19 cellular contexts compared by ENCODE assay signal in genomic region chr10:8428654-8429053, GRCh38.
A peak's percentile ranks its signal among the peaks of the same experiment; 100 is the strongest.
DNase-seq lines count a peak whose midpoint lies in the region; ATAC-seq and TF ChIP-seq lines count a peak whose summit lies in the region.
"Had no signal": no experiment of that assay in that cellular context is flagged by ENCODE, and none has a peak within 500 bp of the region (broad histone marks: within the 10 kb centered on the region; RNA-seq: fewer than 3 reads in every experiment).

No MANE protein-coding gene starts in this region.

- WGBS in iPS DF 6.9 (ENCODE audit: insufficient coverage, insufficient read length), result no CpG with 5 or more reads among the region's 4 CpGs

- H3K27ac Mint-ChIP-seq in GM23338, result peak overlapping the region; percentile 72; the same call in 1 of the 2 replicates
- H3K27ac Mint-ChIP-seq in WTC11, result no peak overlapping the region
- H3K27ac Mint-ChIP-seq: CD14-positive monocyte; CD4-positive, alpha-beta memory T cell; IgD-negative memory B cell had no signal

- H3K9me3 ChIP-seq in iPS DF 6.9 (ENCODE audit: control insufficient read depth, insufficient read depth, low read length), result no peaks in the 10 kb centered on the region
- H3K9me3 ChIP-seq in osteoblast (ENCODE audit: low read depth, low read length), result peaks cover 4% of the 10 kb centered on the region
- H3K9me3 ChIP-seq in breast epithelium, result no peaks in the 10 kb centered on the region
- H3K9me3 ChIP-seq: BLaER1, HAP-1 had no signal

- H3K27me3 ChIP-seq in GM23338 (ENCODE audit: insufficient read depth), result no peaks in the 10 kb centered on the region
- H3K27me3 ChIP-seq in iPS DF 6.9 (ENCODE audit: control insufficient read depth, insufficient read depth, low read length), result no peaks in the 10 kb centered on the region
- H3K27me3 ChIP-seq in osteoblast (ENCODE audit: insufficient read depth, low read length), result no peaks in the 10 kb centered on the region
- no peaks in the 10 kb centered on the region for H3K27me3 ChIP-seq in breast epithelium
- H3K27me3 ChIP-seq: BLaER1 had no signal

- ATAC-seq in GM23338 (peak; percentile 95), WTC11 (peak; percentile 91), HG03439 (IDR thresholded peaks at IDR 0.05; ENCODE audit: unreplicated experiment) (no peak)
- ATAC-seq: HepG2 had no signal

- intact Hi-C loops in breast epithelium (cut with DNase I; ENCODE audit: low total_unique reads), result no loop called here

- H3K79me2 ChIP-seq in GM23338 (replicated peaks; ENCODE audit: insufficient read depth) (no peaks in the 10 kb centered on the region), osteoblast (ENCODE audit: insufficient read depth, low read length) (no peaks in the 10 kb centered on the region)

- H3K9me2 ChIP-seq in GM23338 (ENCODE audit: insufficient read depth), result no peaks in the 10 kb centered on the region

- H3K4me2 ChIP-seq in GM23338 (no peak overlapping the region), osteoblast (ENCODE audit: insufficient read depth, low read length) (no peak overlapping the region)
- H3K4me2 ChIP-seq: BLaER1 had no signal

- H3K36me3 ChIP-seq in GM23338 (ENCODE audit: insufficient read depth) (no peaks in the 10 kb centered on the region), iPS DF 6.9 (ENCODE audit: control insufficient read depth, insufficient read depth, low read length) (no peaks in the 10 kb centered on the region), osteoblast (ENCODE audit: insufficient read depth, low read length) (no peaks in the 10 kb centered on the region), breast epithelium (no peaks in the 10 kb centered on the region)
- H3K36me3 ChIP-seq: BLaER1, HAP-1 had no signal

- H3K27me3 Mint-ChIP-seq in GM23338 (ENCODE audit: insufficient read depth, low read depth, poor library complexity) (no peaks in the 10 kb centered on the region), WTC11 (ENCODE audit: low read depth) (no peaks in the 10 kb centered on the region; the same call in 1 of the 2 replicates)
- H3K27me3 Mint-ChIP-seq: CD4-positive, alpha-beta memory T cell; IgD-negative memory B cell had no signal

- no peaks in the 10 kb centered on the region for H4K20me1 ChIP-seq in GM23338 (replicated peaks; ENCODE audit: insufficient read depth)
- no peaks in the 10 kb centered on the region for H4K20me1 ChIP-seq in osteoblast (ENCODE audit: insufficient read depth, low read length)
- H4K20me1 ChIP-seq: BLaER1 had no signal

- H3K36me3 Mint-ChIP-seq in GM23338 (ENCODE audit: low read depth), result no peaks in the 10 kb centered on the region
- no peaks in the 10 kb centered on the region for H3K36me3 Mint-ChIP-seq in WTC11
- H3K36me3 Mint-ChIP-seq: CD14-positive monocyte; CD4-positive, alpha-beta memory T cell; IgD-negative memory B cell had no signal

- TF ChIP-seq POLR2A in breast epithelium (IDR thresholded peaks at IDR 0.05), result no peak

- H3K4me3 ChIP-seq in GM23338, result no peak overlapping the region
- H3K4me3 ChIP-seq in iPS DF 6.9 (ENCODE audit: low read length), result no peak overlapping the region
- H3K4me3 ChIP-seq in osteoblast (ENCODE audit: insufficient read depth, low read length), result no peak overlapping the region
- no peak overlapping the region for H3K4me3 ChIP-seq in breast epithelium
- H3K4me3 ChIP-seq: BLaER1, GM23248, HAP-1 had no signal

- DNase-seq in GM23338 (ENCODE audit: low spot score) (peak; percentile 59), WTC11 (ENCODE audit: low spot score) (peak; percentile 60), iPS DF 6.9 (ENCODE audit: low read depth, low spot score) (peak; percentile 31), osteoblast (ENCODE audit: insufficient read length, low spot score, missing footprints) (peak; percentile 13), breast epithelium (ENCODE audit: low spot score in 2 of 2) (no peak), NCI-H446 treated with DMSO at 0.1 percent for 48 hours (lab: John Stamatoyannopoulos, UW) (no peak)
- DNase-seq: 8988T; CD4-positive, alpha-beta memory T cell; DMS153; DMS79; GF-D8; GM23248; KBM-7 had no signal

- H3K4me1 ChIP-seq in GM23338 (ENCODE audit: insufficient read depth) (0 out of 2 replicates have a peak, but pooled peaks cover 8% of the 10 kb centered on the region), iPS DF 6.9 (ENCODE audit: control insufficient read depth, insufficient read depth, low read length) (no peaks in the 10 kb centered on the region; the same call in 1 of the 2 replicates), osteoblast (ENCODE audit: insufficient read depth, low read length) (no peaks in the 10 kb centered on the region), breast epithelium (no peaks in the 10 kb centered on the region)
- H3K4me1 ChIP-seq: HAP-1 had no signal

- no peak for TF ChIP-seq CTCF in GM23338 (conservative IDR thresholded peaks at IDR 0.05; ENCODE audit: low read depth in 2 of 2)
- no peak for TF ChIP-seq CTCF in WTC11 (IDR thresholded peaks at IDR 0.05)
- TF ChIP-seq CTCF in osteoblast (IDR thresholded peaks at IDR 0.05; ENCODE audit: extremely low read depth, low read depth, low read length), result no peak
- TF ChIP-seq CTCF in breast epithelium (IDR thresholded peaks at IDR 0.05), result no peak

- no peak overlapping the region for H3K27ac ChIP-seq in GM23338 (ENCODE audit: low read depth)
- H3K27ac ChIP-seq in iPS DF 6.9 (ENCODE audit: low read length), result no peak overlapping the region
- no peak overlapping the region for H3K27ac ChIP-seq in osteoblast (ENCODE audit: low read depth, low read length)
- H3K27ac ChIP-seq in breast epithelium, result no peak overlapping the region
- H3K27ac ChIP-seq: BLaER1, GM23248 had no signal

- H3F3A ChIP-seq in GM23338 (replicated peaks; ENCODE audit: low read depth), result no peaks in the 10 kb centered on the region

- POLR2A ChIA-PET in WTC11 (lab: Charles Lee), result no interaction called here

- H3K4me1 Mint-ChIP-seq in GM23338 (peaks cover 13% of the 10 kb centered on the region; the same call in 2 of the 3 replicates), WTC11 (peaks cover 20% of the 10 kb centered on the region)
- H3K4me1 Mint-ChIP-seq: CD14-positive monocyte had no signal

- H3K4me3 Mint-ChIP-seq in GM23338, result no peak overlapping the region
- no peak overlapping the region for H3K4me3 Mint-ChIP-seq in WTC11
- H3K4me3 Mint-ChIP-seq: CD14-positive monocyte; CD4-positive, alpha-beta memory T cell; IgD-negative memory B cell had no signal

- H2AFZ ChIP-seq in GM23338 (no peak overlapping the region), osteoblast (ENCODE audit: low read length) (no peak overlapping the region)
- H2AFZ ChIP-seq: GM23248 had no signal

- CTCF ChIA-PET in WTC11 (lab: Charles Lee), result interaction anchor here (1.8 kb wide), 1 partner anchor 18 kb away, joined by 6 read pairs; no protein-coding TSS in a partner anchor

- H3K9me3 Mint-ChIP-seq in GM23338 (no peaks in the 10 kb centered on the region), WTC11 (no peaks in the 10 kb centered on the region)
- H3K9me3 Mint-ChIP-seq: CD4-positive, alpha-beta memory T cell; IgD-negative memory B cell had no signal

TF ChIP-seq in GM23338, 12 proteins besides CTCF, POLR2A, EP300 and RAD21:
- TF ChIP-seq STAT1 (IDR thresholded peaks at IDR 0.05; ENCODE audit: unreplicated experiment) (no peak), EZH2phosphoT487 (IDR thresholded peaks at IDR 0.05; ENCODE audit: unreplicated experiment) (no peak), EZH2 (IDR thresholded peaks at IDR 0.05; ENCODE audit: low read depth, unreplicated experiment) (no peak), JUNB (IDR thresholded peaks at IDR 0.05; ENCODE audit: unreplicated experiment) (no peak), ETS1 (IDR thresholded peaks at IDR 0.05) (no peak), ZNF331 (CRISPR knock-in tag; IDR thresholded peaks at IDR 0.05; ENCODE audit: low read depth) (no peak), POLR2AphosphoS5 (IDR thresholded peaks at IDR 0.05; ENCODE audit: low read depth) (no peak)

TF ChIP-seq in WTC11, 78 proteins besides CTCF, POLR2A, EP300 and RAD21 (continues in another document):
- no peak for TF ChIP-seq ZBTB21 (CRISPR knock-in tag; IDR thresholded peaks at IDR 0.05; ENCODE audit: borderline replicate concordance)
- TF ChIP-seq, protein P1, sequence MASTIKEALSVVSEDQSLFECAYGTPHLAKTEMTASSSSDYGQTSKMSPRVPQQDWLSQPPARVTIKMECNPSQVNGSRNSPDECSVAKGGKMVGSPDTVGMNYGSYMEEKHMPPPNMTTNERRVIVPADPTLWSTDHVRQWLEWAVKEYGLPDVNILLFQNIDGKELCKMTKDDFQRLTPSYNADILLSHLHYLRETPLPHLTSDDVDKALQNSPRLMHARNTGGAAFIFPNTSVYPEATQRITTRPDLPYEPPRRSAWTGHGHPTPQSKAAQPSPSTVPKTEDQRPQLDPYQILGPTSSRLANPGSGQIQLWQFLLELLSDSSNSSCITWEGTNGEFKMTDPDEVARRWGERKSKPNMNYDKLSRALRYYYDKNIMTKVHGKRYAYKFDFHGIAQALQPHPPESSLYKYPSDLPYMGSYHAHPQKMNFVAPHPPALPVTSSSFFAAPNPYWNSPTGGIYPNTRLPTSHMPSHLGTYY (CRISPR knock-in tag; IDR thresholded peaks at IDR 0.05), result no peak
- no peak for TF ChIP-seq ZNF425 (CRISPR knock-in tag; conservative IDR thresholded peaks at IDR 0.05)
- TF ChIP-seq SP1 (CRISPR knock-in tag; conservative IDR thresholded peaks at IDR 0.05), result 0 out of 2 replicates have a peak, but pooled peaks have one; percentile 20
- no peak for TF ChIP-seq NR2C2 (CRISPR knock-in tag; IDR thresholded peaks at IDR 0.05)

Comparison
In these comparisons a context has a peak if more than half of its experiments do, and no peak if none do; other contexts are left out.
1. DNase-seq: peak in GM23338 (single experiment), WTC11 (single experiment), iPS DF 6.9 (single experiment) and osteoblast (single experiment); none in breast epithelium (0 of 2) and NCI-H446 treated with DMSO at 0.1 percent for 48 hours (single experiment).